1 cellular context compared by ENCODE assay signal in the genomic region with DNA sequence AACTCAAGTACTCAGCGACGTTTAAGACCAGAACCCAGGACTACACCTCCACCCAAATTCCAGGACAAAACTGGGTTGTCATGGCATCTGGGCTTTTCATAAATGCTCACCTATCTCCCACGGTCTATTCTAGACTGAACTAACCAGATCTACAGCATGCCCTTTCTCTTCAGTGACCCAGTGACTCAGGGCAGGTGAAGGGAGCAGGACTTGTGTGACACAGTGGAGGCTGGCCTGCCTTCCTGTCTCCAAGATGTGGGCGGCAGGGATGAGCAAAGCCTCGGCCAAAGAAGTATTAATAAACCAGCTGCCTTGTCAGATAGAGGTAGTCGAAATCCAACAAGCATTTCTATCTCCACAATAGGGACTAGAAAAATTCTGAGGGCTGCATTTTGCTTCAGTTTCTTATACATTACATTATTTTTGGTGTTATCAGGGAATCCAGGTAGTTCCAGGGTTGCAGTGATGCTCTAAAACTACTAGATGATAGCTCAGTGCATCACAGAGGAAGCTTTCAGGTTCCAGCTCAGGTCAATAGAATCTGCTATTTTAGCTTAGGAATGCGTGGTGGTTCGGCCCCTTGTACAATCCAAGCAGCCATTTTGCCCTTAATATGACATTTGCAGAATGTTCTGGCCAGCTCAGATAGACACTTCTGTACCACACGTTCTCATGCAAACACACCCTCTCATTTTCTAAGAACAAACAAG.
TF ChIP-seq lines count a peak whose summit lies in the region.

No MANE protein-coding gene starts in this region.

TF ChIP-seq in endothelial cell of umbilical vein, 7 proteins besides CTCF, POLR2A, EP300 and RAD21:
- TF ChIP-seq, protein P1, sequence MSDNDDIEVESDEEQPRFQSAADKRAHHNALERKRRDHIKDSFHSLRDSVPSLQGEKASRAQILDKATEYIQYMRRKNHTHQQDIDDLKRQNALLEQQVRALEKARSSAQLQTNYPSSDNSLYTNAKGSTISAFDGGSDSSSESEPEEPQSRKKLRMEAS (IDR thresholded peaks at IDR 0.05; ENCODE audit: insufficient read depth, insufficient read length) = no peak
- TF ChIP-seq FOS (IDR thresholded peaks at IDR 0.05; ENCODE audit: borderline replicate concordance, insufficient read depth, low read length) = no peak
